32 cellular contexts compared by ENCODE assay signal in genomic region chr19:28166025-28166424, GRCh38.
"Had no signal": no experiment of that assay in that cellular context is flagged by ENCODE, and none has a peak within 500 bp of the region (broad histone marks: within the 10 kb centered on the region; RNA-seq: fewer than 3 reads in every experiment).

No MANE protein-coding gene starts in this region.

- H3K36me3 Mint-ChIP-seq: activated CD8-positive, alpha-beta memory T cell treated with anti-CD3 and anti-CD28 coated beads, Interleukin-2, amount 10 ng/mL, durations not matched to agents 7 days and 5 days; activated naive CD4-positive, alpha-beta T cell treated with anti-CD3 and anti-CD28 coated beads, Interleukin-2, amount 10 ng/mL, durations not matched to agents 7 days and 5 days; activated naive CD8-positive, alpha-beta T cell treated with anti-CD3 and anti-CD28 coated beads, Interleukin-2, amount 10 ng/mL, durations not matched to agents 7 days and 5 days; brain had no signal

- H3K36me3 ChIP-seq: ascending aorta, breast epithelium, cardiac muscle cell, colonic mucosa, esophagus squamous epithelium, gastroesophageal sphincter, WERI-Rb-1 had no signal

- DNase-seq: activated B cell treated with CpG ODN at 0.5 μM for 24 hours; activated CD4-positive, alpha-beta T cell treated with anti-CD3 and anti-CD28 coated beads for 48 hours; activated CD4-positive, alpha-beta T cell treated with anti-CD3 and anti-CD28 coated beads, Interleukin-2, amount 50 U/mL, for 1 hour; activated CD4-positive, alpha-beta T cell treated with anti-CD3 and anti-CD28 coated beads, Interleukin-2, amount 50 U/mL, for 48 hours; activated CD8-positive, alpha-beta memory T cell treated with anti-CD3 and anti-CD28 coated beads, Interleukin-2, amount 10 ng/mL, durations not matched to agents 7 days and 5 days; activated CD8-positive, alpha-beta memory T cell treated with anti-CD3 and anti-CD28 coated beads, Interleukin-2, amount 50 U/mL, for 4 hours; activated CD8-positive, alpha-beta T cell treated with anti-CD3 and anti-CD28 coated beads for 36 hours; activated gamma-delta T cell; activated naive CD4-positive, alpha-beta T cell; activated naive CD4-positive, alpha-beta T cell treated with anti-CD3 and anti-CD28 coated beads, Interleukin-2, amount 10 ng/mL, durations not matched to agents 7 days and 5 days; activated naive CD8-positive, alpha-beta T cell treated with anti-CD3 and anti-CD28 coated beads, Interleukin-2, amount 10 ng/mL, durations not matched to agents 7 days and 5 days; activated T-cell treated with anti-CD3 and anti-CD28 coated beads, Interleukin-2, amount 50 U/mL, for 1 hour; activated T-cell treated with anti-CD3 and anti-CD28 coated beads, Interleukin-2, amount 50 U/mL, for 48 hours; central memory CD4-positive, alpha-beta T cell; cerebellar nuclear complex; colonic mucosa; effector memory CD4-positive, alpha-beta T cell; erythroblast; esophagus squamous epithelium; foreskin melanocyte; T-helper 1 cell; T-helper 17 cell; T1000; WERI-Rb-1 had no signal

- ATAC-seq: activated CD4-positive, CD25-positive, alpha-beta regulatory T cell treated with anti-CD3 and anti-CD28 coated beads, Interleukin-2, amount 50 U/mL, for 24 hours; activated CD8-positive, alpha-beta memory T cell treated with anti-CD3 and anti-CD28 coated beads, Interleukin-2, amount 10 ng/mL, durations not matched to agents 7 days and 5 days; activated CD8-positive, alpha-beta T cell treated with anti-CD3 and anti-CD28 coated beads for 36 hours; activated naive CD4-positive, alpha-beta T cell treated with anti-CD3 and anti-CD28 coated beads, Interleukin-2, amount 50 U/mL, for 72 hours; gastroesophageal sphincter; T-helper 17 cell had no signal

- H3K27me3 ChIP-seq: ascending aorta, breast epithelium, cardiac muscle cell, colonic mucosa, esophagus squamous epithelium, gastroesophageal sphincter had no signal

- H3K27ac Mint-ChIP-seq: activated B cell treated with CpG ODN at 0.5 μM for 24 hours; activated CD8-positive, alpha-beta memory T cell treated with anti-CD3 and anti-CD28 coated beads, Interleukin-2, amount 10 ng/mL, durations not matched to agents 7 days and 5 days; activated CD8-positive, alpha-beta T cell treated with anti-CD3 and anti-CD28 coated beads for 36 hours; activated naive CD4-positive, alpha-beta T cell treated with anti-CD3 and anti-CD28 coated beads, Interleukin-2, amount 10 ng/mL, durations not matched to agents 7 days and 5 days; activated naive CD4-positive, alpha-beta T cell treated with anti-CD3 and anti-CD28 coated beads, Interleukin-2, amount 50 U/mL, for 72 hours; activated naive CD8-positive, alpha-beta T cell treated with anti-CD3 and anti-CD28 coated beads, Interleukin-2, amount 10 ng/mL, durations not matched to agents 7 days and 5 days; brain; T-helper 17 cell; T-helper 2 cell treated with Interferon-gamma antibody and Interleukin-4, amounts not matched to agents 5 μg/mL and 100 μg/mL, for 36 hours had no signal

- H3K27me3 Mint-ChIP-seq: activated B cell treated with CpG ODN at 0.5 μM for 24 hours; activated CD8-positive, alpha-beta memory T cell treated with anti-CD3 and anti-CD28 coated beads, Interleukin-2, amount 10 ng/mL, durations not matched to agents 7 days and 5 days; activated CD8-positive, alpha-beta T cell treated with anti-CD3 and anti-CD28 coated beads for 36 hours; activated naive CD4-positive, alpha-beta T cell treated with anti-CD3 and anti-CD28 coated beads, Interleukin-2, amount 10 ng/mL, durations not matched to agents 7 days and 5 days; activated naive CD8-positive, alpha-beta T cell treated with anti-CD3 and anti-CD28 coated beads, Interleukin-2, amount 10 ng/mL, durations not matched to agents 7 days and 5 days; brain; T-helper 17 cell had no signal

- H3K9me3 ChIP-seq: ascending aorta, breast epithelium, colonic mucosa had no signal

- H3K4me1 Mint-ChIP-seq: activated B cell treated with CpG ODN at 0.5 μM for 24 hours; activated CD8-positive, alpha-beta memory T cell treated with anti-CD3 and anti-CD28 coated beads, Interleukin-2, amount 10 ng/mL, durations not matched to agents 7 days and 5 days; activated naive CD4-positive, alpha-beta T cell treated with anti-CD3 and anti-CD28 coated beads, Interleukin-2, amount 10 ng/mL, durations not matched to agents 7 days and 5 days; activated naive CD8-positive, alpha-beta T cell treated with anti-CD3 and anti-CD28 coated beads, Interleukin-2, amount 10 ng/mL, durations not matched to agents 7 days and 5 days; T-helper 17 cell had no signal

- H3K4me3 Mint-ChIP-seq: activated B cell treated with CpG ODN at 0.5 μM for 24 hours; activated CD8-positive, alpha-beta memory T cell treated with anti-CD3 and anti-CD28 coated beads, Interleukin-2, amount 10 ng/mL, durations not matched to agents 7 days and 5 days; activated CD8-positive, alpha-beta T cell treated with anti-CD3 and anti-CD28 coated beads for 36 hours; activated naive CD4-positive, alpha-beta T cell treated with anti-CD3 and anti-CD28 coated beads, Interleukin-2, amount 10 ng/mL, durations not matched to agents 7 days and 5 days; activated naive CD8-positive, alpha-beta T cell treated with anti-CD3 and anti-CD28 coated beads, Interleukin-2, amount 10 ng/mL, durations not matched to agents 7 days and 5 days; brain; T-helper 17 cell; T-helper 2 cell treated with Interferon-gamma antibody and Interleukin-4, amounts not matched to agents 5 μg/mL and 100 μg/mL, for 36 hours had no signal

- H3K27ac ChIP-seq: ascending aorta, breast epithelium, cardiac muscle cell, colonic mucosa, esophagus squamous epithelium, gastroesophageal sphincter, WERI-Rb-1 had no signal

- H3K4me1 ChIP-seq: ascending aorta, breast epithelium, colonic mucosa, esophagus squamous epithelium, gastroesophageal sphincter had no signal

- H3K4me3 ChIP-seq: ascending aorta, breast epithelium, cardiac muscle cell, colonic mucosa, esophagus squamous epithelium, gastroesophageal sphincter had no signal
